Comparison of ENCODE assay signal across 1 cellular context in the genomic region with DNA sequence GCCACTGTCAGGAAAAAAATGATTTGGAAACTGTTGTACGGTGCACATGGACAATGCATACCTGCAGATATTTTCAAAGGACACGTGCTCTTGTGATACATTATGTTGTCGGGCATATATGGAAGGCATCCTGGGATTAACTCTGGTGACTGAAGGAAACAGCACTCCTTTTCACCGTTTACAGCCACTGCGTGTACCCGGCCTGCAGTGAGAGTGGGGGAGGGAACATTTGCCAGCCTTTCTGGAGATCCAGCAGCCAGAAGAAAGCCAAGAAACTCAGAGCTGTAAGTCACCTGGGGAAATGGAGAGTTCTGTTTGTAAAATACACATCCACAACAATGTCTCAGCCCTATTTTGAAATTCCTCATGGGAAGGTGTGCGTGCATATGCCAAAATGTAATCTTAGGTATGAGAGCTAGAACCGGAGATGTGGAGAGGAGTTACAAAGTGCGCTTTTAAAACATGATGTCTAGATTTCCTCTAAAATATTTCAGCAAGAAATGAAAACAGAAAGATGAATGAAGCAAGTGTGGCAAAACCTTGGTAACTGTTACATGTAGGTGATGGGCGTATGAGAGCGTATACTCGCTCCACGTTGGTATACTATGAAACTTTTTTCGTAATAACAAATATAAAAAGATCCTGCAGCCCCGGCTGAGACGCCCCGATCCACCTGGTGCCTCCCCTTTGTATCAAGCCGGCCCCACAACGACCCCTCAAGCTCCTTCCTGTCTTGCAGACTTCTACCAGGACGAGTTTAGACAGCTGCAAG.
TF ChIP-seq lines count a peak whose summit lies in the region.

No MANE protein-coding gene starts in this region.

TF ChIP-seq in A549, 52 proteins besides CTCF, POLR2A, EP300 and RAD21:
- no peak for TF ChIP-seq KDM5A (IDR thresholded peaks at IDR 0.05)
